ENCODE assay signal across 9 cellular contexts in genomic region chr4:174318829-174319764, GRCh38. TPM values are rescaled to one million over a fixed set of nuclear protein-coding genes. Genes with fewer than 3 reads are reported as not detected.
DNase-seq lines count a peak whose midpoint lies in the region; ATAC-seq and TF ChIP-seq lines count a peak whose summit lies in the region.
"Had no signal": no experiment of that assay in that cellular context is flagged by ENCODE, and none has a peak within 500 bp of the region (broad histone marks: within the 10 kb centered on the region; RNA-seq: fewer than 3 reads in every experiment).

No MANE protein-coding gene starts in this region.

- H3K27ac ChIP-seq in left ventricle myocardium inferior (replicated peaks), result no peak overlapping the region
- no peak overlapping the region for H3K27ac ChIP-seq in liver (ENCODE audit: low read depth in 1 of 2, low read length in 2 of 2)

- H3K9ac ChIP-seq in liver (ENCODE audit: low read depth in 1 of 2, low read length in 2 of 2), result no peak overlapping the region

- H3K27me3 ChIP-seq in left ventricle myocardium inferior (ENCODE audit: low read depth) (no peaks in the 10 kb centered on the region), liver (ENCODE audit: control insufficient read depth in 4 of 4, insufficient read depth in 4 of 4, low read length in 3 of 4) (no peaks in the 10 kb centered on the region)

- peak; percentile 80 for TF ChIP-seq CTCF in left ventricle myocardium inferior (IDR thresholded peaks at IDR 0.05; ENCODE audit: borderline replicate concordance)
- peak; percentile 66 for TF ChIP-seq CTCF in liver (IDR thresholded peaks at IDR 0.05; ENCODE audit: low read depth, low read length, missing input control)

- no peaks in the 10 kb centered on the region for H3K4me1 Mint-ChIP-seq in activated T-cell treated with anti-CD3 and anti-CD28 coated beads, Interleukin-2, amount 50 U/mL, for 72 hours (ENCODE audit: low read depth)
- H3K4me1 Mint-ChIP-seq: central memory CD8-positive, alpha-beta T cell had no signal

- no peak overlapping the region for H3K4me3 Mint-ChIP-seq in activated T-cell treated with anti-CD3 and anti-CD28 coated beads, Interleukin-2, amount 50 U/mL, for 72 hours
- H3K4me3 Mint-ChIP-seq: central memory CD8-positive, alpha-beta T cell had no signal

- intact Hi-C loops in left ventricle myocardium inferior (cut with micrococcal nuclease), result loop anchor here (10.0 kb wide), 1 partner anchor 94 kb away; no protein-coding TSS in a partner anchor
- intact Hi-C loops in cardiac septum (cut with DNase I), result loop anchor here (10.0 kb wide), 1 partner anchor 814 kb away; no protein-coding TSS in a partner anchor

- H3K4me1 ChIP-seq in left ventricle myocardium inferior (no peaks in the 10 kb centered on the region), liver (ENCODE audit: control insufficient read depth in 4 of 4, insufficient read depth in 4 of 4, low read length in 3 of 4) (no peaks in the 10 kb centered on the region)

- H3K9me3 ChIP-seq in left ventricle myocardium inferior (replicated peaks), result no peaks in the 10 kb centered on the region
- no peaks in the 10 kb centered on the region for H3K9me3 ChIP-seq in liver (ENCODE audit: control insufficient read depth in 4 of 4, low read length in 3 of 4)

- 75% methylated on average over 8 of the region's 8 CpGs for WGBS in liver

- H3K36me3 Mint-ChIP-seq in activated T-cell treated with anti-CD3 and anti-CD28 coated beads, Interleukin-2, amount 50 U/mL, for 72 hours (ENCODE audit: insufficient read depth in 2 of 2), result peaks cover 0 to 2% of the 10 kb centered on the region in 2 donors

- no peak overlapping the region for H3K4me3 ChIP-seq in left ventricle myocardium inferior
- no peak overlapping the region for H3K4me3 ChIP-seq in liver (ENCODE audit: low read depth in 1 of 3, low read length in 3 of 3)

- DNase-seq in left ventricle myocardium inferior, result no peak
- no peak for DNase-seq in cardiac septum (ENCODE audit: low spot score)
- DNase-seq in LHCN-M2 (ENCODE audit: low read depth), result peak; percentile 55
- DNase-seq in astrocyte of the hippocampus (ENCODE audit: low read depth, low spot score), result peak; percentile 47
- no peak for DNase-seq in activated T-cell treated with anti-CD3 and anti-CD28 coated beads, Interleukin-2, amount 50 U/mL, for 72 hours

- peak; percentile 88 to 90 for TF ChIP-seq RAD21 in liver (IDR thresholded peaks at IDR 0.05)

- no peak for ATAC-seq in HG03457 (IDR thresholded peaks at IDR 0.05; ENCODE audit: unreplicated experiment)
- no peak for ATAC-seq in activated CD4-positive, CD25-positive, alpha-beta regulatory T cell treated with anti-CD3 and anti-CD28 coated beads, Interleukin-2, amount 50 U/mL, for 24 hours
- ATAC-seq in activated T-cell treated with anti-CD3 and anti-CD28 coated beads, Interleukin-2, amount 50 U/mL, for 72 hours (replicated peaks in 1 of 2), result no peak

- H3K9me3 Mint-ChIP-seq in activated T-cell treated with anti-CD3 and anti-CD28 coated beads, Interleukin-2, amount 50 U/mL, for 72 hours, result no peaks in the 10 kb centered on the region
- H3K9me3 Mint-ChIP-seq: central memory CD8-positive, alpha-beta T cell had no signal

- no peaks in the 10 kb centered on the region for H3K27me3 Mint-ChIP-seq in activated T-cell treated with anti-CD3 and anti-CD28 coated beads, Interleukin-2, amount 50 U/mL, for 72 hours (ENCODE audit: low read depth)
- H3K27me3 Mint-ChIP-seq: central memory CD8-positive, alpha-beta T cell had no signal

- H3K27ac Mint-ChIP-seq in activated T-cell treated with anti-CD3 and anti-CD28 coated beads, Interleukin-2, amount 50 U/mL, for 72 hours, result no peak overlapping the region

- H3K36me3 ChIP-seq in left ventricle myocardium inferior (peaks cover 14% of the 10 kb centered on the region), liver (ENCODE audit: control insufficient read depth in 4 of 4, insufficient read depth in 3 of 4, low read depth in 1 of 4, low read length in 3 of 4) (peaks cover 2 to 6% (median 3%) of the 10 kb centered on the region in 4 donors)

TF ChIP-seq in liver, 16 proteins besides CTCF, POLR2A, EP300 and RAD21:
- TF ChIP-seq REST (IDR thresholded peaks at IDR 0.05) (no peak), HNF4A (conservative IDR thresholded peaks at IDR 0.05) (no peak), HNF4G (IDR thresholded peaks at IDR 0.05) (no peak), FOXA2 (IDR thresholded peaks at IDR 0.05) (no peak), TAF1 (conservative IDR thresholded peaks at IDR 0.05) (no peak), FOXA1 (IDR thresholded peaks at IDR 0.05) (no peak), SP1 (IDR thresholded peaks at IDR 0.05) (no peak), MAX (IDR thresholded peaks at IDR 0.05) (no peak), EGR1 (IDR thresholded peaks at IDR 0.05; ENCODE audit: low read depth in 2 of 2) (no peak)
- TF ChIP-seq, protein P1, sequence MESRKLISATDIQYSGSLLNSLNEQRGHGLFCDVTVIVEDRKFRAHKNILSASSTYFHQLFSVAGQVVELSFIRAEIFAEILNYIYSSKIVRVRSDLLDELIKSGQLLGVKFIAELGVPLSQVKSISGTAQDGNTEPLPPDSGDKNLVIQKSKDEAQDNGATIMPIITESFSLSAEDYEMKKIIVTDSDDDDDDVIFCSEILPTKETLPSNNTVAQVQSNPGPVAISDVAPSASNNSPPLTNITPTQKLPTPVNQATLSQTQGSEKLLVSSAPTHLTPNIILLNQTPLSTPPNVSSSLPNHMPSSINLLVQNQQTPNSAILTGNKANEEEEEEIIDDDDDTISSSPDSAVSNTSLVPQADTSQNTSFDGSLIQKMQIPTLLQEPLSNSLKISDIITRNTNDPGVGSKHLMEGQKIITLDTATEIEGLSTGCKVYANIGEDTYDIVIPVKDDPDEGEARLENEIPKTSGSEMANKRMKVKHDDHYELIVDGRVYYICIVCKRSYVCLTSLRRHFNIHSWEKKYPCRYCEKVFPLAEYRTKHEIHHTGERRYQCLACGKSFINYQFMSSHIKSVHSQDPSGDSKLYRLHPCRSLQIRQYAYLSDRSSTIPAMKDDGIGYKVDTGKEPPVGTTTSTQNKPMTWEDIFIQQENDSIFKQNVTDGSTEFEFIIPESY (IDR thresholded peaks at IDR 0.05), result no peak

RNA-seq across cellular contexts. Expression of gene CEP44, which starts 35.4 kb away (rescaled TPM):
- total RNA-seq in left ventricle myocardium inferior (11.2 TPM), cardiac septum (11.1 TPM), LHCN-M2 (2014; rRNA removed) (22.7 and 27.3 TPM in 2 replicates), liver (10 to 100 TPM in 1 of 2 donors, 1 to 10 TPM in 1; 9.6 to 18.7 TPM)
- 2.1 TPM for polyA plus RNA-seq in LHCN-M2 (2012)
- 1 to 10 TPM; 2.2 to 2.5 TPM for polyA plus RNA-seq in liver
- total RNA-seq in activated T-cell treated with anti-CD3 and anti-CD28 coated beads, Interleukin-2, amount 50 U/mL, for 72 hours, result 10 to 100 TPM; 29.7 to 33.5 TPM

RNA-seq across cellular contexts. Expression of gene FBXO8, which starts 35.6 kb away (rescaled TPM):
- total RNA-seq in left ventricle myocardium inferior (29.5 TPM), cardiac septum (38.6 TPM), LHCN-M2 (2014; rRNA removed) (17.5 and 22.8 TPM in 2 replicates), liver (10 to 100 TPM; 31.2 to 56.1 TPM)
- 11.3 TPM for polyA plus RNA-seq in LHCN-M2 (2012)
- polyA plus RNA-seq in liver, result 10 to 100 TPM; 15.0 to 38.9 TPM
- total RNA-seq in activated T-cell treated with anti-CD3 and anti-CD28 coated beads, Interleukin-2, amount 50 U/mL, for 72 hours, result 10 to 100 TPM; 25.5 to 26.0 TPM

Comparison
In these comparisons a context has a peak if more than half of its experiments do, and no peak if none do; other contexts are left out.
1. DNase-seq: peak in LHCN-M2 (single experiment) and astrocyte of the hippocampus (single experiment); none in left ventricle myocardium inferior (single experiment), cardiac septum (single experiment) and activated T-cell treated with anti-CD3 and anti-CD28 coated beads, Interleukin-2, amount 50 U/mL, for 72 hours (0 of 2).